15 cellular contexts compared by ENCODE assay signal in genomic region chr4:8780086-8780485, GRCh38.
DNase-seq lines count a peak whose midpoint lies in the region; TF ChIP-seq lines count a peak whose summit lies in the region.
"Had no signal": no experiment of that assay in that cellular context is flagged by ENCODE, and none has a peak within 500 bp of the region (broad histone marks: within the 10 kb centered on the region; RNA-seq: fewer than 3 reads in every experiment).

No MANE protein-coding gene starts in this region.

- H3K4me1 ChIP-seq in HEK293 (ENCODE audit: control insufficient read depth, insufficient read depth, low read length) (no peaks in the 10 kb centered on the region; the same call in 1 of the 2 replicates), neuronal stem cell (ENCODE audit: control insufficient read depth in 2 of 2, insufficient read depth in 1 of 2, low read depth in 1 of 2, low read length in 2 of 2) (peaks cover 0 to 7% of the 10 kb centered on the region in 2 donors)
- H3K4me1 ChIP-seq: BLaER1 treated with 17β-estradiol and CSF1 and Interleukin-3, amounts not matched to agents 10 nM and 100 nM; Caco-2 had no signal

- H4K8ac ChIP-seq in neuronal stem cell (ENCODE audit: low read depth, low read length) = no peak overlapping the region

- H3K27me3 ChIP-seq in neuronal stem cell (ENCODE audit: control insufficient read depth in 3 of 3, insufficient read depth in 3 of 3, low read depth in 1 of 3, low read length in 3 of 3) (no peaks in the 10 kb centered on the region), H7 (ENCODE audit: control insufficient read depth, insufficient read depth, low read length) (no peaks in the 10 kb centered on the region)
- H3K27me3 ChIP-seq: BLaER1 treated with 17β-estradiol and CSF1 and Interleukin-3, amounts not matched to agents 10 nM and 100 nM had no signal

- POLR2A ChIA-PET in HEK293 (lab: Yijun Ruan, JAX) = no interaction called here

- no peak overlapping the region for H2BK12ac ChIP-seq in neuronal stem cell (ENCODE audit: low read length)

- no CpG with 5 or more reads among the region's 13 CpGs for WGBS in neuronal stem cell (ENCODE audit: extremely low coverage in 2 of 2, insufficient read length in 2 of 2, insufficient replicate concordance in 1 of 2), 2 donors

- H2AK5ac ChIP-seq in neuronal stem cell (ENCODE audit: low read depth, low read length) = peak overlapping the region; percentile 56

- peaks cover under 1% of the 10 kb centered on the region for H3K79me1 ChIP-seq in neuronal stem cell (ENCODE audit: low read depth, low read length)

- no peak overlapping the region for H3K4me2 ChIP-seq in neuronal stem cell (ENCODE audit: insufficient read depth, low read length, poor library complexity, severe bottlenecking)
- H3K4me2 ChIP-seq: BLaER1 treated with 17β-estradiol and CSF1 and Interleukin-3, amounts not matched to agents 10 nM and 100 nM had no signal

- H3K9me3 ChIP-seq in HEK293 (ENCODE audit: control insufficient read depth, insufficient read depth, low read depth, low read length) (no peaks in the 10 kb centered on the region), neuronal stem cell (replicated peaks in 1 of 2; ENCODE audit: control insufficient read depth in 2 of 2, insufficient read depth in 1 of 2, low read depth in 1 of 2, low read length in 2 of 2) (no peaks in the 10 kb centered on the region)
- H3K9me3 ChIP-seq: BLaER1 treated with 17β-estradiol and CSF1 and Interleukin-3, amounts not matched to agents 10 nM and 100 nM; Caco-2 had no signal

- peak overlapping the region; percentile 71 for H3K14ac ChIP-seq in neuronal stem cell (ENCODE audit: low read length)

- no peak overlapping the region for H2BK120ac ChIP-seq in neuronal stem cell (ENCODE audit: low read depth, low read length)

- H2AFZ ChIP-seq in neuronal stem cell (ENCODE audit: low read length) = no peak overlapping the region

- H3K27ac ChIP-seq in HEK293 (ENCODE audit: extremely low read depth, low read depth, low read length) = no peak overlapping the region
- peak overlapping the region; percentile 23; the same call in 1 of the 2 replicates for H3K27ac ChIP-seq in VCaP
- no peak overlapping the region for H3K27ac ChIP-seq in neuronal stem cell (replicated peaks; ENCODE audit: low read length)
- H3K27ac ChIP-seq: BLaER1 treated with 17β-estradiol and CSF1 and Interleukin-3, amounts not matched to agents 10 nM and 100 nM; C4-2B had no signal

- no peak overlapping the region for H3K23ac ChIP-seq in neuronal stem cell (ENCODE audit: low read depth, low read length, poor library complexity)

- no peak overlapping the region for H3K4ac ChIP-seq in neuronal stem cell (ENCODE audit: low read length)

- CTCF ChIA-PET in HEK293 (lab: Yijun Ruan, JAX) = no interaction called here

- no peaks in the 10 kb centered on the region for H3K36me3 ChIP-seq in HEK293 (ENCODE audit: control insufficient read depth in 2 of 2, insufficient read depth in 1 of 2, low read length in 2 of 2)
- H3K36me3 ChIP-seq in neuronal stem cell (replicated peaks in 1 of 2; ENCODE audit: control insufficient read depth in 2 of 2, insufficient read depth in 2 of 2, low read length in 2 of 2) = no peaks in the 10 kb centered on the region
- no peaks in the 10 kb centered on the region for H3K36me3 ChIP-seq in H7 (replicated peaks; ENCODE audit: control insufficient read depth, insufficient read depth, low read length)
- H3K36me3 ChIP-seq: BLaER1 treated with 17β-estradiol and CSF1 and Interleukin-3, amounts not matched to agents 10 nM and 100 nM had no signal

- H2BK5ac ChIP-seq in neuronal stem cell (ENCODE audit: low read length) = peak overlapping the region; percentile 39

- no peak overlapping the region for H4K91ac ChIP-seq in neuronal stem cell (ENCODE audit: low read depth, low read length, poor library complexity)

- TF ChIP-seq CTCF in HEK293 (tag by site-specific recombination; IDR thresholded peaks at IDR 0.05) (no peak), VCaP (conservative IDR thresholded peaks at IDR 0.05) (no peak)

- peak overlapping the region; percentile 57 for H3K18ac ChIP-seq in neuronal stem cell (ENCODE audit: low read length)

- H3K4me3 ChIP-seq in HEK293 (ENCODE audit: low read depth, low read length) = no peak overlapping the region
- H3K4me3 ChIP-seq in neuronal stem cell (ENCODE audit: low read length in 2 of 2) = no peak overlapping the region
- H3K4me3 ChIP-seq in H7 (ENCODE audit: insufficient read depth, low read depth, low read length) = no peak overlapping the region
- H3K4me3 ChIP-seq: BLaER1 treated with 17β-estradiol and CSF1 and Interleukin-3, amounts not matched to agents 10 nM and 100 nM had no signal

- H3K9ac ChIP-seq in neuronal stem cell (ENCODE audit: low read depth, low read length, poor library complexity) = no peak overlapping the region
- H3K9ac ChIP-seq: BLaER1 treated with 17β-estradiol and CSF1 and Interleukin-3, amounts not matched to agents 10 nM and 100 nM had no signal

- no peak for DNase-seq in neuronal stem cell (ENCODE audit: low spot score)
- DNase-seq in AML-193 (lab: John Stamatoyannopoulos, UW) = no peak
- no peak for DNase-seq in H7
- DNase-seq: 8988T; ACHN; Calu3; CD4-positive, alpha-beta T cell; CD8-positive, alpha-beta T cell; DMS79 treated with DMSO at 0.1 percent for 48 hours; GF-D8 had no signal

- peak overlapping the region; percentile 89 for H2BK15ac ChIP-seq in neuronal stem cell (ENCODE audit: low read length)

TF ChIP-seq in HEK293, 187 proteins besides CTCF, POLR2A, EP300 and RAD21:
- TF ChIP-seq ZFHX2 (tag by site-specific recombination; conservative IDR thresholded peaks at IDR 0.05) (peak; percentile 23; the same call in 1 of the 2 replicates), PRDM6 (tag by site-specific recombination; IDR thresholded peaks at IDR 0.05) (no peak), KLF9 (tag by site-specific recombination; IDR thresholded peaks at IDR 0.05; ENCODE audit: low read depth) (no peak), RBAK (tag by site-specific recombination; IDR thresholded peaks at IDR 0.05) (no peak)
